1 cellular context compared by ENCODE assay signal in the genomic region with DNA sequence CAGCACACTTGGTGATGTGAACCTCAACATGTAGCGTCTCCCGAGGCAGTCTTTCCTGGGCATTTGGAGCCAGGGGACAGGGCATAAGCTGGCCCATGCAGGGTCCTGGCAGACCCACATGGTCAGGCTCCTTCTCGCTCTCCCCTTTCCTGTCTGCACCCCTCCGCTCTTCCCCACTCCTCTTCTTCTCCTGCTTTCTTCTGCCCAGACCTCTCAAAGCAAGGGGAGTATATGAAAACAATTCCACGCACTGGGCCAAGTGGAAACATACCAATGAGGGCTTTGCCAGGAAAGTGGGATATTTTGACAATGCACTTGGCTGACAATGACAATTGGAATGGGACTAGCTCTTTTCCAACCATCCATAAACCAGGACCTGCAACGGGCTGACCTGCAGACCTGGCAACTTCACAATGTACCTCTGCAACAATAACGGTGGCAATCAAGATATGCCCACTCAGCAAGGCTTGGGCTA.
TF ChIP-seq lines count a peak whose summit lies in the region.

No MANE protein-coding gene starts in this region.

TF ChIP-seq in H1, 55 proteins besides CTCF, POLR2A, EP300 and RAD21:
- no peak for TF ChIP-seq JUN (IDR thresholded peaks at IDR 0.05; ENCODE audit: low read depth, low read length)
- TF ChIP-seq E2F6 (IDR thresholded peaks at IDR 0.05), result no peak
- TF ChIP-seq MAFK (IDR thresholded peaks at IDR 0.05; ENCODE audit: low read depth, low read length), result no peak
- TF ChIP-seq EZH2 (IDR thresholded peaks at IDR 0.05; ENCODE audit: low read depth, low read length, severe bottlenecking), result no peak
- no peak for TF ChIP-seq YY1 (IDR thresholded peaks at IDR 0.05; ENCODE audit: low read depth, low read length)
- TF ChIP-seq RXRA (IDR thresholded peaks at IDR 0.05; ENCODE audit: insufficient read depth, low read depth, low read length), result no peak
- TF ChIP-seq TCF12 (IDR thresholded peaks at IDR 0.05; ENCODE audit: low read depth, low read length), result no peak
- TF ChIP-seq SP2 (IDR thresholded peaks at IDR 0.05; ENCODE audit: low read length), result no peak
- TF ChIP-seq CBX5 (IDR thresholded peaks at IDR 0.05; ENCODE audit: low read depth, low read length), result no peak
- no peak for TF ChIP-seq TAF7 (optimal IDR thresholded peaks at IDR 0.05; ENCODE audit: borderline replicate concordance, low read depth, low read length)
- no peak for TF ChIP-seq POU5F1 (IDR thresholded peaks at IDR 0.05; ENCODE audit: low read depth, low read length)
- no peak for TF ChIP-seq PHF8 (conservative IDR thresholded peaks at IDR 0.05; ENCODE audit: low read depth, low read length)
- no peak for TF ChIP-seq SP1 (IDR thresholded peaks at IDR 0.05; ENCODE audit: low read depth, low read length)
- TF ChIP-seq CTBP2 (IDR thresholded peaks at IDR 0.05; ENCODE audit: borderline replicate concordance, insufficient read depth, insufficient read length, low read length), result no peak
- TF ChIP-seq CHD2 (IDR thresholded peaks at IDR 0.05; ENCODE audit: low read length), result no peak
